ENCODE assay signal across 1 cellular context in the genomic region with DNA sequence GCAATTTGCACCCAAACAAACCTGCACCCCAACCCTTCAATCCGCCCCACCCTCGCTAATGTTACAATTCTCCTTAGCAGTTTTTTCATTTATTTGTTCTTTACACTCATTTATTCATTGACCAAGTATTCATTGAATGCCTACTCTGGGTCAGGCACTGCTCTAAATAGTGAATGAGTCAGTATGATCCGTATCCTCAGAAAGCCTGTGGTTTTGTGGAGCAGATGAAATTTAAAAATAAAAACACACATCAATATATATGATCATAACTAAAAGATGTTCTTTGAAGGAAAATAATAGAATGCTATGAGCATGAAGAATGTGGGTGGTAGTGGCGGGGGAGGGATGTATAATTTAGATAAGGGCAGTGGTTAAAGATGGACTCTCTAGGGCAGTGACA.
TF ChIP-seq lines count a peak whose summit lies in the region.

No MANE protein-coding gene starts in this region.

TF ChIP-seq in IMR-90, 13 proteins besides CTCF, POLR2A, EP300 and RAD21:
- no peak for TF ChIP-seq CEBPB (IDR thresholded peaks at IDR 0.05; ENCODE audit: low read depth, low read length)
- TF ChIP-seq SMC3 (IDR thresholded peaks at IDR 0.05; ENCODE audit: low read depth, low read length) = peak; percentile 31; the same call in 1 of the 2 replicates
- TF ChIP-seq FOS (IDR thresholded peaks at IDR 0.05; ENCODE audit: low read depth, low read length) = peak; percentile 63; the same call in 1 of the 2 replicates
